ENCODE assay signal across 23 cellular contexts in genomic region chr18:10233082-10233875, GRCh38.
"Had no signal": no experiment of that assay in that cellular context is flagged by ENCODE, and none has a peak within 500 bp of the region (broad histone marks: within the 10 kb centered on the region; RNA-seq: fewer than 3 reads in every experiment).

No MANE protein-coding gene starts in this region.

- H3K4me1 Mint-ChIP-seq: IgD-negative memory B cell had no signal

- H3K9me3 ChIP-seq: SJSA1 had no signal

- H3K27ac ChIP-seq: SJSA1 had no signal

- FAIRE-seq: RCC 7860 had no signal

- H3K36me3 ChIP-seq: SJSA1 had no signal

- H3K27me3 ChIP-seq: SJSA1 had no signal

- H3K4me1 ChIP-seq: SJSA1 had no signal

- H3K4me3 Mint-ChIP-seq: IgD-negative memory B cell had no signal

- DNase-seq: KBM-7; MV-4-11; NCI-H1048; NCI-H1105; NCI-H1417 treated with DMSO at 0.1 percent for 48 hours; NCI-H146; NCI-H1694 treated with DMSO at 0.1 percent for 48 hours; NCI-H1930; NCI-H2081 treated with DMSO at 0.1 percent for 48 hours; NCI-H2171; NCI-H226; NCI-H446; NCI-H510A; NCI-H524 treated with DMSO at 0.1 percent for 48 hours; NCI-H69; NCI-H774; NK-92 treated with Interleukin-12 subunit alpha and Interleukin-12 subunit beta, amount 100 ng/mL, for 24 hours; Right ventricle myocardium superior; RPMI8226; SIG-M5 had no signal

- H3K27ac Mint-ChIP-seq: IgD-negative memory B cell had no signal

- H3K4me3 ChIP-seq: SJSA1 had no signal
